Comparison of ENCODE assay signal across 22 cellular contexts in genomic region chr2:173104156-173104555, GRCh38.
"Had no signal": no experiment of that assay in that cellular context is flagged by ENCODE, and none has a peak within 500 bp of the region (broad histone marks: within the 10 kb centered on the region; RNA-seq: fewer than 3 reads in every experiment).

No MANE protein-coding gene starts in this region.

- H3K9me3 ChIP-seq: SJCRH30 had no signal

- DNase-seq: IMR-90, Kasumi-1, MV-4-11, NCI-H1048, NCI-H1105, NCI-H1417, NCI-H1436 treated with DMSO at 0.1 percent for 48 hours, NCI-H1694, NCI-H1930, NCI-H2081, NCI-H2107, NCI-H2227 treated with DMSO at 0.1 percent for 48 hours, NCI-H446, NCI-H510A, NCI-H524 treated with DMSO at 0.1 percent for 48 hours, NCI-H69, NCI-H774, SHP77, SJCRH30 had no signal

- H3K27ac ChIP-seq: KMS-11, RWPE1, SJCRH30 had no signal

- H3K27me3 ChIP-seq: SJCRH30 had no signal

- H3K4me3 ChIP-seq: SJCRH30 had no signal

- ATAC-seq: SK-N-SH treated with all-trans-retinoic acid at 6 μM for 48 hours had no signal
